19 cellular contexts compared by ENCODE assay signal in the genomic region with DNA sequence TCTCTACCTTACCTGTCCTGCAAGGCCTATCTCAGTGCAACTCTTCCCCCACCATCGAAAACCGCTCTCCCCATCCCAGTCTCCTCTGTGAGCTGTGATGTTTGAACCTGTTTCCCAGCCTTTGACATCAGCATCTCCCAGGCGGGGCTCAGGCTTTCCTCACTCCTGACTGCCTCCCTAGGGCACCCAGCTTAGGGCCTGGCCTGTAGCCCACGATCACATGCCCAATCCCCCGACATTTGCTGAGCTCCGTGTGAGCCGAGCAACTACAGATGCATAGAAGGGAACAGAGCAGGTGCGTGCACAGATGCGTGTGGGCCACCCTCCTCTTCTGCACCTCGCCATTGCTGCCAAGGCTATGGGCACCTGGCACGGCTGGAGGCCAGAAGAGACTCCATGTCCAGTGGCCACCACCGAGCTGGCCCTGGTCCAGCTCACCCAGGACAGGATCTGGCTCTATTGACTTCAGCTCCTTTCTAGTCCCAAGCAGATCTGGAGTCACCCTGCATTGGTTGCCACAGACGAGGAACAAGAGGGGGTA.
"Had no signal": no experiment of that assay in that cellular context is flagged by ENCODE, and none has a peak within 500 bp of the region (broad histone marks: within the 10 kb centered on the region; RNA-seq: fewer than 3 reads in every experiment).

No MANE protein-coding gene starts in this region.

- H3K27me3 Mint-ChIP-seq: activated CD4-positive, alpha-beta memory T cell treated with anti-CD3 and anti-CD28 coated beads for 36 hours; activated naive CD8-positive, alpha-beta T cell; T-cell had no signal

- H3K27me3 ChIP-seq: hepatocyte, right atrium auricular region, uterus had no signal

- H3K4me3 Mint-ChIP-seq: activated CD4-positive, alpha-beta memory T cell treated with anti-CD3 and anti-CD28 coated beads for 36 hours; activated naive CD8-positive, alpha-beta T cell; brain; naive thymus-derived CD4-positive, alpha-beta T cell; T-cell had no signal

- H3K27ac ChIP-seq: coronary artery, esophagus muscularis mucosa, hepatocyte, right atrium auricular region, uterus, VCaP had no signal

- ATAC-seq: left lobe of liver; naive thymus-derived CD4-positive, alpha-beta T cell; T-cell had no signal

- H2AFZ ChIP-seq: hepatocyte had no signal

- H3K36me3 ChIP-seq: esophagus muscularis mucosa, right atrium auricular region, uterus had no signal

- DNase-seq: activated CD4-positive, alpha-beta memory T cell treated with anti-CD3 and anti-CD28 coated beads for 36 hours; activated CD8-positive, alpha-beta memory T cell treated with anti-CD3 and anti-CD28 coated beads, Interleukin-2, amount 50 U/mL, for 4 hours; activated gamma-delta T cell treated with Interleukin-2 at 50 U/mL for 16 hours; activated T-cell treated with anti-CD3 and anti-CD28 coated beads, Interleukin-2, amount 50 U/mL, for 48 hours; amniotic stem cell; central memory CD4-positive, alpha-beta T cell; mammary epithelial cell; naive thymus-derived CD4-positive, alpha-beta T cell; stimulated activated CD4-positive, alpha-beta T cell treated with anti-CD3 and anti-CD28 coated beads, Interleukin-1b, Interleukin-23, amount 100 ng/mL, for 48 hours; T-cell; uterus had no signal

- H3K36me3 Mint-ChIP-seq: activated CD4-positive, alpha-beta memory T cell treated with anti-CD3 and anti-CD28 coated beads for 36 hours; activated naive CD8-positive, alpha-beta T cell; brain; naive thymus-derived CD4-positive, alpha-beta T cell; T-cell had no signal

- H3K4me1 ChIP-seq: uterus had no signal

- H3K9me3 ChIP-seq: esophagus muscularis mucosa, right atrium auricular region, uterus had no signal

- H3K4me3 ChIP-seq: coronary artery, esophagus muscularis mucosa, hepatocyte, right atrium auricular region, uterus had no signal

- H3K9me3 Mint-ChIP-seq: activated CD4-positive, alpha-beta memory T cell treated with anti-CD3 and anti-CD28 coated beads for 36 hours; T-cell had no signal

- H3K27ac Mint-ChIP-seq: activated CD4-positive, alpha-beta memory T cell treated with anti-CD3 and anti-CD28 coated beads for 36 hours; activated naive CD8-positive, alpha-beta T cell had no signal

- H3K4me2 ChIP-seq: hepatocyte had no signal
